In genomic region chr17:20977584-20978253, GRCh38 we compare ENCODE assay signal across 7 cellular contexts.
DNase-seq lines count a peak whose midpoint lies in the region; ATAC-seq, FAIRE-seq and TF ChIP-seq lines count a peak whose summit lies in the region.
"Not testable (repeated sequence)": the region's sequence is repeated elsewhere in the genome, so short reads cannot be mapped to it uniquely, and the experiment has no call there.

No MANE protein-coding gene starts in this region.

- not testable (repeated sequence) for H3K27ac ChIP-seq in endodermal cell (ENCODE audit: low read depth, low read length); small intestine (ENCODE audit: low read depth in 1 of 2, low read length in 1 of 2)

- not testable (repeated sequence) for H3K4me3 Mint-ChIP-seq in endodermal cell

- DNase-seq in DMS53 treated with DMSO at 0.1 percent for 48 hours (lab: John Stamatoyannopoulos, UW; ENCODE audit: unreplicated experiment) (peak; percentile 31), NCI-H1092 treated with DMSO at 0.1 percent for 48 hours (lab: John Stamatoyannopoulos, UW) (peak; percentile 8), SHP77 treated with DMSO at 0.1 percent for 48 hours (lab: John Stamatoyannopoulos, UW) (peak; percentile 32), myocyte (ENCODE audit: low read depth) (peak; percentile 49), small intestine (peak; percentile 18)
- DNase-seq in endodermal cell, left colon: not testable (repeated sequence)

- peak overlapping the region; percentile 23 for H3K4me3 ChIP-seq in endodermal cell (ENCODE audit: low read length)
- H3K4me3 ChIP-seq in small intestine (ENCODE audit: low read depth in 1 of 2, low read length in 2 of 2): not testable (repeated sequence)

- H3K27me3 Mint-ChIP-seq in endodermal cell (ENCODE audit: insufficient read depth): not testable (repeated sequence)

- not testable (repeated sequence) for H3K9ac ChIP-seq in endodermal cell (ENCODE audit: extremely low read depth, low read length, poor library complexity, severe bottlenecking)

- H3K36me3 ChIP-seq in endodermal cell (ENCODE audit: control insufficient read depth, insufficient read depth, low read length); small intestine (ENCODE audit: control insufficient read depth in 2 of 2, insufficient read depth in 2 of 2, low read length in 2 of 2): not testable (repeated sequence)

- H3K4me1 ChIP-seq in endodermal cell (ENCODE audit: control insufficient read depth, insufficient read depth, low read length); small intestine (ENCODE audit: control insufficient read depth in 2 of 2, insufficient read depth in 1 of 2, low read depth in 1 of 2, low read length in 1 of 2): not testable (repeated sequence)

- TF ChIP-seq CTCF in endodermal cell (conservative IDR thresholded peaks at IDR 0.05): not testable (repeated sequence)

- intact Hi-C loops in left colon (cut with DNase I, micrococcal nuclease): not testable (repeated sequence)

- peaks cover 19% of the 10 kb centered on the region for H3K36me3 Mint-ChIP-seq in endodermal cell (ENCODE audit: low read depth)

- not testable (repeated sequence) for FAIRE-seq in small intestine (lab: Jason Lieb, UNC)

- WGBS in endodermal cell (ENCODE audit: insufficient coverage in 1 of 2, insufficient read length in 1 of 2), 2 experiments: 94 to 100% methylated on average over 5 to 13 of the region's 13 CpGs
- 74 to 82% (median 75%) methylated on average over 13 of the region's 13 CpGs for WGBS in small intestine, 3 donors

- peak; percentile 90 for ATAC-seq in left colon

- not testable (repeated sequence) for H3K27ac Mint-ChIP-seq in endodermal cell

- peaks cover 20% of the 10 kb centered on the region for H3K9me3 Mint-ChIP-seq in endodermal cell

- not testable (repeated sequence) for H3K27me3 ChIP-seq in endodermal cell (ENCODE audit: control insufficient read depth, insufficient read depth, low read length, poor library complexity, severe bottlenecking); small intestine (ENCODE audit: control insufficient read depth in 2 of 2, insufficient read depth in 2 of 2, low read length in 2 of 2)

- H3K9me3 ChIP-seq in endodermal cell (ENCODE audit: control insufficient read depth, low read length): peaks cover 13% of the 10 kb centered on the region
- not testable (repeated sequence) for H3K9me3 ChIP-seq in small intestine (ENCODE audit: control insufficient read depth, low read depth)

- H3K4me1 Mint-ChIP-seq in endodermal cell: peaks cover 11% of the 10 kb centered on the region
